ENCODE assay signal across 9 cellular contexts in the genomic region with DNA sequence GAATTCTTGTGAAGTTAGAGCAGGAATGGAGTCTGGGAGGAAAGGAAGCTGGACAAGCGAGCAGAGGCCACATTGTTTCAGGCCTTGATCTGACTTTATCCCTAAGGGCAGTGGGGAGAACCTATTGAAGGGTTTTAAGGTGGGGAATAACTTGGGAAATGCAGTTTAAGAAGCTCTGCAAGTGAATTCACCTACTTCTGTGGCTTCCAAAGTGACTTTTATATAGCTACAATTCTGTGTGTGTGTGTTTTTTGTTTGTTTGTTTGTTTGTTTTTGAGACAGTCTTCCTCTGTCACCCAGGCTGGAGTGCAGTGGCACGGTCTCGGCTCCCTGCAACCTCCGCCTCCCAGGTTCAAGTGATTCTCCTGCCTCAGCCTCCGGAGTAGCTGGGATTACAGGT. TPM values are rescaled to one million over a fixed set of nuclear protein-coding genes. Genes with fewer than 3 reads are reported as not detected.
A peak's percentile ranks its signal among the peaks of the same experiment; 100 is the strongest.
DNase-seq lines count a peak whose midpoint lies in the region; ATAC-seq and TF ChIP-seq lines count a peak whose summit lies in the region.
"Not testable (repeated sequence)": the region's sequence is repeated elsewhere in the genome, so short reads cannot be mapped to it uniquely, and the experiment has no call there.
"Had no signal": no experiment of that assay in that cellular context is flagged by ENCODE, and none has a peak within 500 bp of the region (broad histone marks: within the 10 kb centered on the region; RNA-seq: fewer than 3 reads in every experiment).

No MANE protein-coding gene starts in this region.

- not testable (repeated sequence) for TF ChIP-seq CTCF in DOHH2 (IDR thresholded peaks at IDR 0.05; ENCODE audit: low read depth, low read length, poor library complexity, severe bottlenecking); NB4 (IDR thresholded peaks at IDR 0.05; ENCODE audit: low read depth, low read length); activated CD8-positive, alpha-beta T cell treated with anti-CD3 and anti-CD28 coated beads for 36 hours (IDR thresholded peaks at IDR 0.05); brain microvascular endothelial cell (IDR thresholded peaks at IDR 0.05; ENCODE audit: low read depth, low read length, missing control alignments); fibroblast of lung (conservative IDR thresholded peaks at IDR 0.05 in 1 of 2, IDR thresholded peaks at IDR 0.05 in 1 of 2; ENCODE audit: low read depth in 1 of 2, low read length in 2 of 2); sigmoid colon (IDR thresholded peaks at IDR 0.05); upper lobe of left lung (IDR thresholded peaks at IDR 0.05)

- not testable (repeated sequence) for H3K27me3 Mint-ChIP-seq in activated CD8-positive, alpha-beta T cell treated with anti-CD3 and anti-CD28 coated beads for 36 hours

- not testable (repeated sequence) for H3K27ac ChIP-seq in DOHH2 (ENCODE audit: low read depth, low read length); fibroblast of lung (ENCODE audit: insufficient read depth, low read length); mesodermal cell (ENCODE audit: low read depth, low read length, severe bottlenecking)
- H3K27ac ChIP-seq in brain microvascular endothelial cell (peak overlapping the region; percentile 0), sigmoid colon (peak overlapping the region; percentile 87 to 99 (median 94)), upper lobe of left lung (peak overlapping the region; percentile 94 to 98 (median 97))

- not testable (repeated sequence) for H3K27me3 ChIP-seq in DOHH2 (ENCODE audit: control insufficient read depth, low read length); brain microvascular endothelial cell (replicated peaks); fibroblast of lung (ENCODE audit: control insufficient read depth, insufficient read depth, low read length); sigmoid colon; upper lobe of left lung

- not testable (repeated sequence) for H3K9me3 Mint-ChIP-seq in activated CD8-positive, alpha-beta T cell treated with anti-CD3 and anti-CD28 coated beads for 36 hours

- not testable (repeated sequence) for DNase-seq in NB4 (ENCODE audit: low read depth); activated CD8-positive, alpha-beta T cell treated with anti-CD3 and anti-CD28 coated beads for 36 hours; brain microvascular endothelial cell; fibroblast of lung (ENCODE audit: low read depth in 2 of 2); sigmoid colon; upper lobe of left lung

- H3K9me2 ChIP-seq in DOHH2 (replicated peaks; ENCODE audit: control insufficient read depth, low read length) = not testable (repeated sequence)

- H3K9ac ChIP-seq in fibroblast of lung (ENCODE audit: insufficient read depth, low read length) = not testable (repeated sequence)

- H3K4me1 ChIP-seq in DOHH2 (ENCODE audit: control insufficient read depth, low read length) (peaks cover 18% of the 10 kb centered on the region), mesodermal cell (ENCODE audit: control insufficient read depth, insufficient read depth, low read length, poor library complexity, severe bottlenecking) (peaks cover 14% of the 10 kb centered on the region), sigmoid colon (peaks cover 0 to 45% (median 31%) of the 10 kb centered on the region in 4 donors), upper lobe of left lung (peaks cover 17 to 32% (median 18%) of the 10 kb centered on the region in 4 donors)
- not testable (repeated sequence) for H3K4me1 ChIP-seq in fibroblast of lung (ENCODE audit: control insufficient read depth, extremely low read depth, insufficient read depth, low read length)

- H3K79me2 ChIP-seq in DOHH2 (ENCODE audit: control insufficient read depth, low read length) (peaks cover 60% of the 10 kb centered on the region), fibroblast of lung (ENCODE audit: control insufficient read depth, insufficient read depth, low read length) (peaks cover 40% of the 10 kb centered on the region)

- H3K4me3 ChIP-seq in DOHH2 (ENCODE audit: low read length) = peak overlapping the region; percentile 90
- peak overlapping the region; percentile 55 for H3K4me3 ChIP-seq in NB4 (ENCODE audit: low read depth, low read length)
- peak overlapping the region; percentile 79 for H3K4me3 ChIP-seq in brain microvascular endothelial cell (ENCODE audit: low read depth, low read length)
- peak overlapping the region; percentile 51 to 82 (median 65) for H3K4me3 ChIP-seq in fibroblast of lung (replicated peaks in 1 of 4; ENCODE audit: control extremely low read depth in 1 of 4, insufficient read depth in 1 of 4, low read depth in 3 of 4, low read length in 4 of 4)
- H3K4me3 ChIP-seq in mesodermal cell (ENCODE audit: extremely low read depth, insufficient read depth, low read length, poor library complexity, severe bottlenecking) = peak overlapping the region; percentile 98
- H3K4me3 ChIP-seq in sigmoid colon = peak overlapping the region in 2 of 4 donors; percentile 55 to 70
- peak overlapping the region in 2 of 4 donors; percentile 72 to 98 for H3K4me3 ChIP-seq in upper lobe of left lung

- H3F3A ChIP-seq in DOHH2 (ENCODE audit: control insufficient read depth, insufficient read depth) = not testable (repeated sequence)

- H3K4me3 Mint-ChIP-seq in activated CD8-positive, alpha-beta T cell treated with anti-CD3 and anti-CD28 coated beads for 36 hours = peak overlapping the region; percentile 91

- peaks cover 17% of the 10 kb centered on the region for H3K4me1 Mint-ChIP-seq in activated CD8-positive, alpha-beta T cell treated with anti-CD3 and anti-CD28 coated beads for 36 hours (ENCODE audit: low read depth)

- peaks cover 34% of the 10 kb centered on the region for H3K36me3 ChIP-seq in DOHH2 (ENCODE audit: control insufficient read depth, low read length)
- peaks cover 21% of the 10 kb centered on the region for H3K36me3 ChIP-seq in brain microvascular endothelial cell (replicated peaks)
- peaks cover 13% of the 10 kb centered on the region for H3K36me3 ChIP-seq in fibroblast of lung (ENCODE audit: control insufficient read depth, insufficient read depth, low read length)
- peaks cover 39% of the 10 kb centered on the region for H3K36me3 ChIP-seq in mesodermal cell (ENCODE audit: control insufficient read depth, insufficient read depth, low read length)
- peaks cover 0 to 28% (median 6%) of the 10 kb centered on the region in 4 donors for H3K36me3 ChIP-seq in sigmoid colon
- H3K36me3 ChIP-seq in upper lobe of left lung = peaks cover 0 to 26% (median 21%) of the 10 kb centered on the region in 4 donors

- H4K20me1 ChIP-seq in DOHH2 (ENCODE audit: control insufficient read depth, insufficient read depth, low read depth, low read length) = peaks cover 13% of the 10 kb centered on the region
- not testable (repeated sequence) for H4K20me1 ChIP-seq in fibroblast of lung (ENCODE audit: control insufficient read depth, extremely low read depth, insufficient read depth, low read length)

- not testable (repeated sequence) for H3K9me3 ChIP-seq in DOHH2 (ENCODE audit: control insufficient read depth, insufficient read depth, low read length); fibroblast of lung (ENCODE audit: control insufficient read depth, insufficient read depth, low read depth, low read length); mesodermal cell (ENCODE audit: control insufficient read depth, low read length); sigmoid colon; upper lobe of left lung

- TF ChIP-seq POLR2A in NB4 (IDR thresholded peaks at IDR 0.05; ENCODE audit: extremely low read depth, insufficient read length); sigmoid colon (IDR thresholded peaks at IDR 0.05); upper lobe of left lung (IDR thresholded peaks at IDR 0.05): not testable (repeated sequence)

- TF ChIP-seq EP300 in sigmoid colon (IDR thresholded peaks at IDR 0.05); upper lobe of left lung (IDR thresholded peaks at IDR 0.05): not testable (repeated sequence)

- ATAC-seq in activated CD8-positive, alpha-beta T cell treated with anti-CD3 and anti-CD28 coated beads for 36 hours; upper lobe of left lung (ENCODE audit: low FRiP score in 2 of 2): not testable (repeated sequence)

- CTCF ChIA-PET in activated CD8-positive, alpha-beta T cell treated with anti-CD3 and anti-CD28 coated beads for 36 hours (lab: Charles Lee) = interaction anchor here (0.8 to 4.2 kb wide), 6 partner anchors 8 to 162 kb away, joined by 3 to 45 read pairs (median 20); partner anchors contain the start of genes DALRD3, NDUFAF3, P4HTM and QRICH1

- H2AFZ ChIP-seq in fibroblast of lung (ENCODE audit: low read length) = not testable (repeated sequence)

- WGBS in mesodermal cell (ENCODE audit: insufficient coverage in 2 of 2), 2 experiments = 80 to 100% methylated on average over 1 to 4 of the region's 5 CpGs
- WGBS in sigmoid colon, 2 donors = 91% methylated on average over 5 of the region's 5 CpGs
- WGBS in upper lobe of left lung, 2 donors = 82 to 84% methylated on average over 5 of the region's 5 CpGs

- peak overlapping the region; percentile 98 for H3K27ac Mint-ChIP-seq in activated CD8-positive, alpha-beta T cell treated with anti-CD3 and anti-CD28 coated beads for 36 hours

- peaks cover 18% of the 10 kb centered on the region for H3K36me3 Mint-ChIP-seq in activated CD8-positive, alpha-beta T cell treated with anti-CD3 and anti-CD28 coated beads for 36 hours (ENCODE audit: low read depth)

- H3K4me2 ChIP-seq in DOHH2 (ENCODE audit: low read length) = peak overlapping the region; percentile 87
- peak overlapping the region; percentile 99 for H3K4me2 ChIP-seq in fibroblast of lung (ENCODE audit: extremely low read depth, insufficient read depth, low read length)

- POLR2A ChIA-PET in activated CD8-positive, alpha-beta T cell treated with anti-CD3 and anti-CD28 coated beads for 36 hours (lab: Charles Lee) = interaction anchor here (1.1 to 7.1 kb wide), 5 partner anchors 13 to 85 kb away, joined by 3 to 200 read pairs (median 27); partner anchors contain the start of genes DALRD3, IMPDH2, NDUFAF3 and P4HTM

- intact Hi-C loops in activated CD8-positive, alpha-beta T cell treated with anti-CD3 and anti-CD28 coated beads for 36 hours (cut with micrococcal nuclease); sigmoid colon (cut with DNase I): not testable (repeated sequence)

- in situ Hi-C loops in brain microvascular endothelial cell (cut with HindIII; ENCODE audit: low pct_ligation_motif_present, low sequenced_read_pairs) = not testable (repeated sequence)

RNA-seq across cellular contexts. Expression of gene WDR6, which starts 1.4 kb away (rescaled TPM):
- total RNA-seq in activated CD8-positive, alpha-beta T cell treated with anti-CD3 and anti-CD28 coated beads for 36 hours = 100 to 1,000 TPM; 111 to 125 TPM
- 59.6 and 77.9 TPM in 2 replicates for total RNA-seq in fibroblast of lung
- polyA plus RNA-seq in fibroblast of lung = 58.7 and 68.2 TPM in 2 replicates
- polyA plus RNA-seq in fibroblast of lung (2012) = 64.4 and 80.1 TPM in 2 replicates
- polyA minus RNA-seq in fibroblast of lung (ENCODE audit: low replicate concordance) = 232 and 383 TPM in 2 replicates
- 121 TPM for polyA plus RNA-seq in mesodermal cell (2013, experiment 1 of 2)
- 93.9 TPM for polyA plus RNA-seq in mesodermal cell (2013, experiment 2 of 2)
- total RNA-seq in sigmoid colon = 100 to 1,000 TPM in 1 of 4 donors, 10 to 100 TPM in 3; 71.3 to 122 (median 93.5) TPM
- polyA plus RNA-seq in sigmoid colon = 100 to 1,000 TPM in 1 of 3 donors, 10 to 100 TPM in 2; 21.0 to 124 (median 27.6) TPM
- total RNA-seq in upper lobe of left lung = 100 to 1,000 TPM; 100 to 279 (median 123) TPM

RNA-seq across cellular contexts. Expression of gene DALRD3, which starts 9.8 kb away (rescaled TPM):
- total RNA-seq in activated CD8-positive, alpha-beta T cell treated with anti-CD3 and anti-CD28 coated beads for 36 hours = 10 to 100 TPM; 20.2 to 22.8 TPM
- total RNA-seq in fibroblast of lung = 53.4 and 70.2 TPM in 2 replicates
- 40.2 and 50.8 TPM in 2 replicates for polyA plus RNA-seq in fibroblast of lung
- polyA plus RNA-seq in fibroblast of lung (2012) = 36.3 and 39.3 TPM in 2 replicates
- polyA minus RNA-seq in fibroblast of lung (ENCODE audit: low replicate concordance) = 162 and 242 TPM in 2 replicates
- 50.2 TPM for polyA plus RNA-seq in mesodermal cell (2013, experiment 1 of 2)
- polyA plus RNA-seq in mesodermal cell (2013, experiment 2 of 2) = 40.7 TPM
- total RNA-seq in sigmoid colon = 10 to 100 TPM; 11.8 to 35.5 (median 19.5) TPM
- 10 to 100 TPM; 14.3 to 26.3 (median 19.8) TPM for polyA plus RNA-seq in sigmoid colon
- 10 to 100 TPM; 28.5 to 67.1 (median 35.7) TPM for total RNA-seq in upper lobe of left lung

RNA-seq across cellular contexts. Expression of gene NDUFAF3, which starts 13.3 kb away (rescaled TPM):
- total RNA-seq in activated CD8-positive, alpha-beta T cell treated with anti-CD3 and anti-CD28 coated beads for 36 hours = 10 to 100 TPM; 90.7 to 95.5 TPM
- 71.1 and 113 TPM in 2 replicates for total RNA-seq in fibroblast of lung
- 57.3 and 69.1 TPM in 2 replicates for polyA plus RNA-seq in fibroblast of lung
- polyA plus RNA-seq in fibroblast of lung (2012) = 133 and 187 TPM in 2 replicates
- polyA minus RNA-seq in fibroblast of lung (ENCODE audit: low replicate concordance) = 119 and 128 TPM in 2 replicates
- 54.1 TPM for polyA plus RNA-seq in mesodermal cell (2013, experiment 1 of 2)
- 58.4 TPM for polyA plus RNA-seq in mesodermal cell (2013, experiment 2 of 2)
- 100 to 1,000 TPM in 2 of 4 donors, 10 to 100 TPM in 2; 75.9 to 116 (median 94.9) TPM for total RNA-seq in sigmoid colon
- polyA plus RNA-seq in sigmoid colon = 10 to 100 TPM; 62.8 to 85.9 (median 74.4) TPM
- 100 to 1,000 TPM in 3 of 6 donors, 10 to 100 TPM in 3; 75.4 to 166 (median 101) TPM for total RNA-seq in upper lobe of left lung

RNA-seq across cellular contexts. Expression of gene P4HTM, which starts 18.6 kb away (rescaled TPM):
- total RNA-seq in activated CD8-positive, alpha-beta T cell treated with anti-CD3 and anti-CD28 coated beads for 36 hours = 10 to 100 TPM; 24.8 to 25.0 TPM
- 33.4 and 46.7 TPM in 2 replicates for total RNA-seq in fibroblast of lung
- polyA plus RNA-seq in fibroblast of lung = 16.0 and 16.2 TPM in 2 replicates
- 14.4 and 16.1 TPM in 2 replicates for polyA plus RNA-seq in fibroblast of lung (2012)
- 17.9 and 30.7 TPM in 2 replicates for polyA minus RNA-seq in fibroblast of lung (ENCODE audit: low replicate concordance)
- 17.0 TPM for polyA plus RNA-seq in mesodermal cell (2013, experiment 1 of 2)
- polyA plus RNA-seq in mesodermal cell (2013, experiment 2 of 2) = 16.3 TPM
- 10 to 100 TPM; 30.9 to 41.3 (median 33.4) TPM for total RNA-seq in sigmoid colon
- 10 to 100 TPM in 1 of 3 donors, 1 to 10 TPM in 2; 5.4 to 28.9 (median 5.5) TPM for polyA plus RNA-seq in sigmoid colon
- total RNA-seq in upper lobe of left lung = 100 to 1,000 TPM in 1 of 6 donors, 10 to 100 TPM in 5; 44.2 to 184 (median 69.9) TPM
- total RNA-seq: SK-MEL-5 had no signal

RNA-seq across cellular contexts. Expression of gene IMPDH2, which starts 20.6 kb away (rescaled TPM):
- 100 to 1,000 TPM; 535 to 557 TPM for total RNA-seq in activated CD8-positive, alpha-beta T cell treated with anti-CD3 and anti-CD28 coated beads for 36 hours
- total RNA-seq in fibroblast of lung (448 and 560 TPM in 2 replicates), sigmoid colon (100 to 1,000 TPM in 2 of 4 donors, 10 to 100 TPM in 2; 91.1 to 126 (median 109) TPM), upper lobe of left lung (100 to 1,000 TPM in 3 of 6 donors, 10 to 100 TPM in 3; 67.1 to 142 (median 97.3) TPM)
- polyA plus RNA-seq in fibroblast of lung (187 and 203 TPM in 2 replicates), sigmoid colon (100 to 1,000 TPM in 1 of 3 donors, 10 to 100 TPM in 2; 55.0 to 187 (median 93.1) TPM)
- 209 and 210 TPM in 2 replicates for polyA plus RNA-seq in fibroblast of lung (2012)
- 274 and 472 TPM in 2 replicates for polyA minus RNA-seq in fibroblast of lung (ENCODE audit: low replicate concordance)
- polyA plus RNA-seq in mesodermal cell (2013, experiment 1 of 2) = 211 TPM
- polyA plus RNA-seq in mesodermal cell (2013, experiment 2 of 2) = 202 TPM
